ENCODE assay signal across 19 cellular contexts in the genomic region with DNA sequence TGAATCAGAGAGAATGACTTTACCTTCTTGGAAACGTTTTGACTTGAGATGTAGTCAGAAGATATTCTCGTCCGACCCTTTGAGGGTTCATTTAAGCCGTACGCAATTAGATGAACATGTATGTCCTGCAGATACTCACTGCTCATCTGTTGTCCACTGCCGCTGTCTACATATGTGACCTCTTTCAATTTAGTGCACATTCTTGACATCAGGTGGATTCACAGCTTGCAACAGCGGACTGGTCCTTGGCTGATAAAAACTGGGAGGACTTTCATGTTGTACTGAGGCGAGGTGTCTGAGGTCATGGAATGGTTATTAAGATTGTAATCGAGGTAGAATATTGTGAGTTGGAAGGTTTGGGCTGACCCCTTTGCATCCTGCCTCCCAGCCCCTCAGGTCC.
DNase-seq lines count a peak whose midpoint lies in the region; ATAC-seq and TF ChIP-seq lines count a peak whose summit lies in the region.
"Had no signal": no experiment of that assay in that cellular context is flagged by ENCODE, and none has a peak within 500 bp of the region (broad histone marks: within the 10 kb centered on the region; RNA-seq: fewer than 3 reads in every experiment).

No MANE protein-coding gene starts in this region.

- H3K79me2 ChIP-seq in mammary epithelial cell (ENCODE audit: insufficient read depth, low read length): peaks cover 93% of the 10 kb centered on the region

- H3K9me3 Mint-ChIP-seq in activated CD4-positive, alpha-beta T cell treated with anti-CD3 and anti-CD28 coated beads for 36 hours (ENCODE audit: low read depth): no peaks in the 10 kb centered on the region
- H3K9me3 Mint-ChIP-seq in CD8-positive, alpha-beta T cell: no peaks in the 10 kb centered on the region
- peaks cover 1% of the 10 kb centered on the region for H3K9me3 Mint-ChIP-seq in activated CD8-positive, alpha-beta T cell treated with anti-CD3 and anti-CD28 coated beads, Interleukin-2, amount 10 ng/mL, durations not matched to agents 7 days and 5 days (ENCODE audit: insufficient read depth)
- H3K9me3 Mint-ChIP-seq in natural killer cell: no peaks in the 10 kb centered on the region

- no peaks in the 10 kb centered on the region for H3K36me3 ChIP-seq in CD8-positive, alpha-beta T cell (ENCODE audit: insufficient read depth, low read length)
- H3K36me3 ChIP-seq in mammary epithelial cell (ENCODE audit: insufficient read depth, low read length): no peaks in the 10 kb centered on the region
- H3K36me3 ChIP-seq: HAP-1, neutrophil, suprapubic skin, vagina had no signal

- no peak overlapping the region for H2AFZ ChIP-seq in mammary epithelial cell (ENCODE audit: low read depth, low read length)

- BruUV-seq in mammary epithelial cell (replicated peaks; lab: Mats Ljungman, UMichigan): no TSS peak

- CTCF ChIA-PET in activated CD4-positive, alpha-beta T cell treated with anti-CD3 and anti-CD28 coated beads for 36 hours (lab: Charles Lee): interaction anchor here (0.8 to 2.7 kb wide), 7 partner anchors 8 to 112 kb away, joined by 3 to 8 read pairs (median 3); no protein-coding TSS in a partner anchor
- CTCF ChIA-PET in CD8-positive, alpha-beta T cell (lab: Charles Lee): interaction anchor here (0.9 to 1.7 kb wide), 5 partner anchors 9 to 198 kb away, joined by 3 to 8 read pairs (median 3); no protein-coding TSS in a partner anchor
- CTCF ChIA-PET in activated CD8-positive, alpha-beta T cell treated with anti-CD3 and anti-CD28 coated beads, Interleukin-2, amount 10 ng/mL, durations not matched to agents 7 days and 5 days (lab: Charles Lee): interaction anchor here (0.9 to 5.1 kb wide), 15 partner anchors 18 to 213 kb away, joined by 3 to 40 read pairs (median 4); no protein-coding TSS in a partner anchor
- CTCF ChIA-PET in mammary epithelial cell (lab: Charles Lee; ENCODE audit: low non-redundant PET): no interaction called here

- H3K27ac Mint-ChIP-seq in activated CD4-positive, alpha-beta T cell treated with anti-CD3 and anti-CD28 coated beads for 36 hours: peak overlapping the region; percentile 81
- H3K27ac Mint-ChIP-seq in CD8-positive, alpha-beta T cell: peak overlapping the region; percentile 55
- peak overlapping the region; percentile 75 for H3K27ac Mint-ChIP-seq in activated CD8-positive, alpha-beta T cell treated with anti-CD3 and anti-CD28 coated beads, Interleukin-2, amount 10 ng/mL, durations not matched to agents 7 days and 5 days
- peak overlapping the region; percentile 68 to 88 for H3K27ac Mint-ChIP-seq in natural killer cell

- H3K27me3 Mint-ChIP-seq in activated CD4-positive, alpha-beta T cell treated with anti-CD3 and anti-CD28 coated beads for 36 hours: no peaks in the 10 kb centered on the region
- no peaks in the 10 kb centered on the region for H3K27me3 Mint-ChIP-seq in CD8-positive, alpha-beta T cell (ENCODE audit: low read depth)
- H3K27me3 Mint-ChIP-seq in activated CD8-positive, alpha-beta T cell treated with anti-CD3 and anti-CD28 coated beads, Interleukin-2, amount 10 ng/mL, durations not matched to agents 7 days and 5 days (ENCODE audit: low read depth): no peaks in the 10 kb centered on the region
- no peaks in the 10 kb centered on the region for H3K27me3 Mint-ChIP-seq in natural killer cell (ENCODE audit: low read depth in 2 of 2)

- dilution Hi-C loops in mammary epithelial cell (cut with HindIII; ENCODE audit: low sequenced_read_pairs): loop anchor here (5.0 kb wide), 1 partner anchor 83 kb away; no protein-coding TSS in a partner anchor

- H3K27ac ChIP-seq in CD8-positive, alpha-beta T cell (ENCODE audit: low read depth, low read length): no peak overlapping the region
- H3K27ac ChIP-seq in mammary epithelial cell (ENCODE audit: insufficient read depth, low read depth, low read length): no peak overlapping the region
- H3K27ac ChIP-seq: C4-2B, suprapubic skin, vagina had no signal

- POLR2A ChIA-PET in activated CD4-positive, alpha-beta T cell treated with anti-CD3 and anti-CD28 coated beads for 36 hours (lab: Charles Lee): interaction anchor here (0.7 kb wide), 1 partner anchor 525 kb away, joined by 3 read pairs; no protein-coding TSS in a partner anchor
- POLR2A ChIA-PET in CD8-positive, alpha-beta T cell (lab: Charles Lee): no interaction called here
- POLR2A ChIA-PET in activated CD8-positive, alpha-beta T cell treated with anti-CD3 and anti-CD28 coated beads, Interleukin-2, amount 10 ng/mL, durations not matched to agents 7 days and 5 days (lab: Charles Lee): interaction anchor here (0.6 to 1.9 kb wide), 2 partner anchors 26 to 36 kb away, joined by 3 to 9 read pairs; no protein-coding TSS in a partner anchor

- no peak overlapping the region for H3K4me2 ChIP-seq in mammary epithelial cell (ENCODE audit: insufficient read depth, low read depth, low read length)

- H3K4me1 Mint-ChIP-seq in activated CD4-positive, alpha-beta T cell treated with anti-CD3 and anti-CD28 coated beads for 36 hours: peaks cover 72% of the 10 kb centered on the region
- H3K4me1 Mint-ChIP-seq in CD8-positive, alpha-beta T cell (ENCODE audit: low read depth): peaks cover 79% of the 10 kb centered on the region
- peaks cover 83% of the 10 kb centered on the region for H3K4me1 Mint-ChIP-seq in activated CD8-positive, alpha-beta T cell treated with anti-CD3 and anti-CD28 coated beads, Interleukin-2, amount 10 ng/mL, durations not matched to agents 7 days and 5 days (ENCODE audit: low read depth)
- H3K4me1 Mint-ChIP-seq in natural killer cell: peaks cover 81 to 84% of the 10 kb centered on the region in 2 donors

- no peak overlapping the region for H3K4me3 Mint-ChIP-seq in activated CD4-positive, alpha-beta T cell treated with anti-CD3 and anti-CD28 coated beads for 36 hours
- no peak overlapping the region for H3K4me3 Mint-ChIP-seq in CD8-positive, alpha-beta T cell
- no peak overlapping the region for H3K4me3 Mint-ChIP-seq in activated CD8-positive, alpha-beta T cell treated with anti-CD3 and anti-CD28 coated beads, Interleukin-2, amount 10 ng/mL, durations not matched to agents 7 days and 5 days
- H3K4me3 Mint-ChIP-seq in natural killer cell: no peak overlapping the region

- in situ Hi-C loops in mammary epithelial cell (cut with MboI; ENCODE audit: low sequenced_read_pairs in 2 of 2): loop anchor here in 1 of 2 donors (25.0 kb wide), 1 partner anchor 178 kb away; no protein-coding TSS in a partner anchor

- H3K4me3 ChIP-seq in CD8-positive, alpha-beta T cell (ENCODE audit: low read depth, low read length): no peak overlapping the region
- no peak overlapping the region for H3K4me3 ChIP-seq in mammary epithelial cell (replicated peaks in 1 of 3; ENCODE audit: insufficient read depth in 1 of 3, low read depth in 2 of 3, low read length in 3 of 3)
- H3K4me3 ChIP-seq: HAP-1, suprapubic skin, vagina had no signal

- H3K9ac ChIP-seq in mammary epithelial cell (ENCODE audit: insufficient read depth, low read length): no peak overlapping the region

- no peak for ATAC-seq in activated CD4-positive, alpha-beta T cell treated with anti-CD3 and anti-CD28 coated beads for 36 hours
- ATAC-seq in CD8-positive, alpha-beta T cell: no peak
- ATAC-seq in activated CD8-positive, alpha-beta T cell treated with anti-CD3 and anti-CD28 coated beads, Interleukin-2, amount 10 ng/mL, durations not matched to agents 7 days and 5 days: no peak
- ATAC-seq in natural killer cell: no peak
- ATAC-seq: HepG2 had no signal

- H4K20me1 ChIP-seq in mammary epithelial cell (ENCODE audit: insufficient read depth, low read length): no peaks in the 10 kb centered on the region

- no peaks in the 10 kb centered on the region for H3K27me3 ChIP-seq in CD8-positive, alpha-beta T cell (ENCODE audit: insufficient read depth, low read length)
- H3K27me3 ChIP-seq in mammary epithelial cell (ENCODE audit: insufficient read depth, low read length): no peaks in the 10 kb centered on the region
- H3K27me3 ChIP-seq: neutrophil, suprapubic skin, vagina had no signal

- peaks cover 14% of the 10 kb centered on the region for H3K36me3 Mint-ChIP-seq in activated CD4-positive, alpha-beta T cell treated with anti-CD3 and anti-CD28 coated beads for 36 hours (ENCODE audit: low read depth)
- H3K36me3 Mint-ChIP-seq in CD8-positive, alpha-beta T cell: peaks cover 2% of the 10 kb centered on the region
- H3K36me3 Mint-ChIP-seq in activated CD8-positive, alpha-beta T cell treated with anti-CD3 and anti-CD28 coated beads, Interleukin-2, amount 10 ng/mL, durations not matched to agents 7 days and 5 days (ENCODE audit: low read depth): peaks cover 35% of the 10 kb centered on the region
- H3K36me3 Mint-ChIP-seq in natural killer cell: no peaks in the 10 kb centered on the region

- no peaks in the 10 kb centered on the region for H3K9me3 ChIP-seq in CD8-positive, alpha-beta T cell (ENCODE audit: low read length)
- no peaks in the 10 kb centered on the region for H3K9me3 ChIP-seq in mammary epithelial cell (replicated peaks; ENCODE audit: insufficient read depth, low read length)
- H3K9me3 ChIP-seq: HAP-1, neutrophil had no signal

- WGBS in mammary epithelial cell (ENCODE audit: low coverage, missing lambda C conversion rate): 87% methylated on average over 9 of the region's 9 CpGs

- TF ChIP-seq CTCF in CD8-positive, alpha-beta T cell (IDR thresholded peaks at IDR 0.05): no peak
- no peak for TF ChIP-seq CTCF in natural killer cell (IDR thresholded peaks at IDR 0.05)
- TF ChIP-seq CTCF in mammary epithelial cell (conservative IDR thresholded peaks at IDR 0.05 in 1 of 2, IDR thresholded peaks at IDR 0.05 in 1 of 2; ENCODE audit: extremely low read depth in 1 of 2, insufficient read depth in 1 of 2, low read depth in 1 of 2, low read length in 2 of 2): no peak

- H3K4me1 ChIP-seq in CD8-positive, alpha-beta T cell (ENCODE audit: insufficient read depth, low read length): peaks cover 35% of the 10 kb centered on the region
- peaks cover 33% of the 10 kb centered on the region for H3K4me1 ChIP-seq in mammary epithelial cell (ENCODE audit: insufficient read depth, low read length)

- intact Hi-C loops in activated CD4-positive, alpha-beta T cell treated with anti-CD3 and anti-CD28 coated beads for 36 hours (cut with DNase I, micrococcal nuclease): loop anchor here (2.0 to 5.0 kb wide), 4 partner anchors 113 to 1228 kb away; a partner anchor contains a TSS
- intact Hi-C loops in CD8-positive, alpha-beta T cell (cut with DNase I, micrococcal nuclease): loop anchor here (2.0 kb wide), 2 partner anchors 111 to 191 kb away; no protein-coding TSS in a partner anchor
- intact Hi-C loops in natural killer cell (cut with micrococcal nuclease): loop anchor here (2.0 to 10.0 kb wide), 2 partner anchors 193 to 1225 kb away; a partner anchor contains a TSS
- intact Hi-C loops in mammary epithelial cell (cut with micrococcal nuclease): loop anchor here (2.0 to 5.0 kb wide), 3 partner anchors 113 to 729 kb away; no protein-coding TSS in a partner anchor

- no peak for DNase-seq in activated CD4-positive, alpha-beta T cell treated with anti-CD3 and anti-CD28 coated beads for 36 hours
- no peak for DNase-seq in activated CD4-positive, alpha-beta T cell treated with anti-CD3 and anti-CD28 coated beads for 48 hours
- no peak for DNase-seq in CD8-positive, alpha-beta T cell
- DNase-seq in activated CD8-positive, alpha-beta T cell treated with anti-CD3 and anti-CD28 coated beads, Interleukin-2, amount 10 ng/mL, durations not matched to agents 7 days and 5 days: no peak
- DNase-seq in natural killer cell: no peak
- no peak for DNase-seq in NCI-H345 (lab: John Stamatoyannopoulos, UW)
- no peak for DNase-seq in Ammon's horn (ENCODE audit: low spot score)
- no peak for DNase-seq in mammary epithelial cell
- DNase-seq: activated CD4-positive, CD25-positive, alpha-beta regulatory T cell treated with anti-CD3 and anti-CD28 coated beads, Interleukin-2, amount 50 U/mL, for 72 hours; activated T-cell treated with anti-CD3 and anti-CD28 coated beads, Interleukin-2, amount 50 U/mL, for 1 hour; amygdala; caudate nucleus; NCI-H1694 had no signal
